In the genomic region with DNA sequence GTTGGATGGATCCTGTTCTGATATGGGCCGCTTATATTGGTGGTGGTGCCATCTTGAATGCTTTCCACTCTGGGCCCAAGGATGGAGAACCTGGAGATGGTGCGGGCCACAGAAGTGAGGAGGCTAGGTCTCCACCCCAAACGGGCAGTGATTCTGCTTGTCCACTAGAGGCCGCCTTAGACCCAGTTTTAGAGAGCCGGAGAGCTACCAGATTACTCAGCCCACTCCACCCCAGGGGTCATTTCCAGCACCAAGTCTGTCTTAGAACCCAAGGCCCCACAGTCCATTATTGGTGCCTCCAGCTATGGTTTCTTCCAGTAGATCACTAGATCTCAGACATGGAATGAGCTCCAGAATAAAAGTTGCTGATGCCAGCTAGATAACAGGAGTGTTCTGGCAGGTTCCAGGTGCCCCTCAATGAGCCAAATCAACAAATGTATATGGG, we compare ENCODE assay signal across 1 cellular context.
TF ChIP-seq lines count a peak whose summit lies in the region.

No MANE protein-coding gene starts in this region.

TF ChIP-seq in GM23338, 12 proteins besides CTCF, POLR2A, EP300 and RAD21 (continued from another document):
- TF ChIP-seq, protein P1, sequence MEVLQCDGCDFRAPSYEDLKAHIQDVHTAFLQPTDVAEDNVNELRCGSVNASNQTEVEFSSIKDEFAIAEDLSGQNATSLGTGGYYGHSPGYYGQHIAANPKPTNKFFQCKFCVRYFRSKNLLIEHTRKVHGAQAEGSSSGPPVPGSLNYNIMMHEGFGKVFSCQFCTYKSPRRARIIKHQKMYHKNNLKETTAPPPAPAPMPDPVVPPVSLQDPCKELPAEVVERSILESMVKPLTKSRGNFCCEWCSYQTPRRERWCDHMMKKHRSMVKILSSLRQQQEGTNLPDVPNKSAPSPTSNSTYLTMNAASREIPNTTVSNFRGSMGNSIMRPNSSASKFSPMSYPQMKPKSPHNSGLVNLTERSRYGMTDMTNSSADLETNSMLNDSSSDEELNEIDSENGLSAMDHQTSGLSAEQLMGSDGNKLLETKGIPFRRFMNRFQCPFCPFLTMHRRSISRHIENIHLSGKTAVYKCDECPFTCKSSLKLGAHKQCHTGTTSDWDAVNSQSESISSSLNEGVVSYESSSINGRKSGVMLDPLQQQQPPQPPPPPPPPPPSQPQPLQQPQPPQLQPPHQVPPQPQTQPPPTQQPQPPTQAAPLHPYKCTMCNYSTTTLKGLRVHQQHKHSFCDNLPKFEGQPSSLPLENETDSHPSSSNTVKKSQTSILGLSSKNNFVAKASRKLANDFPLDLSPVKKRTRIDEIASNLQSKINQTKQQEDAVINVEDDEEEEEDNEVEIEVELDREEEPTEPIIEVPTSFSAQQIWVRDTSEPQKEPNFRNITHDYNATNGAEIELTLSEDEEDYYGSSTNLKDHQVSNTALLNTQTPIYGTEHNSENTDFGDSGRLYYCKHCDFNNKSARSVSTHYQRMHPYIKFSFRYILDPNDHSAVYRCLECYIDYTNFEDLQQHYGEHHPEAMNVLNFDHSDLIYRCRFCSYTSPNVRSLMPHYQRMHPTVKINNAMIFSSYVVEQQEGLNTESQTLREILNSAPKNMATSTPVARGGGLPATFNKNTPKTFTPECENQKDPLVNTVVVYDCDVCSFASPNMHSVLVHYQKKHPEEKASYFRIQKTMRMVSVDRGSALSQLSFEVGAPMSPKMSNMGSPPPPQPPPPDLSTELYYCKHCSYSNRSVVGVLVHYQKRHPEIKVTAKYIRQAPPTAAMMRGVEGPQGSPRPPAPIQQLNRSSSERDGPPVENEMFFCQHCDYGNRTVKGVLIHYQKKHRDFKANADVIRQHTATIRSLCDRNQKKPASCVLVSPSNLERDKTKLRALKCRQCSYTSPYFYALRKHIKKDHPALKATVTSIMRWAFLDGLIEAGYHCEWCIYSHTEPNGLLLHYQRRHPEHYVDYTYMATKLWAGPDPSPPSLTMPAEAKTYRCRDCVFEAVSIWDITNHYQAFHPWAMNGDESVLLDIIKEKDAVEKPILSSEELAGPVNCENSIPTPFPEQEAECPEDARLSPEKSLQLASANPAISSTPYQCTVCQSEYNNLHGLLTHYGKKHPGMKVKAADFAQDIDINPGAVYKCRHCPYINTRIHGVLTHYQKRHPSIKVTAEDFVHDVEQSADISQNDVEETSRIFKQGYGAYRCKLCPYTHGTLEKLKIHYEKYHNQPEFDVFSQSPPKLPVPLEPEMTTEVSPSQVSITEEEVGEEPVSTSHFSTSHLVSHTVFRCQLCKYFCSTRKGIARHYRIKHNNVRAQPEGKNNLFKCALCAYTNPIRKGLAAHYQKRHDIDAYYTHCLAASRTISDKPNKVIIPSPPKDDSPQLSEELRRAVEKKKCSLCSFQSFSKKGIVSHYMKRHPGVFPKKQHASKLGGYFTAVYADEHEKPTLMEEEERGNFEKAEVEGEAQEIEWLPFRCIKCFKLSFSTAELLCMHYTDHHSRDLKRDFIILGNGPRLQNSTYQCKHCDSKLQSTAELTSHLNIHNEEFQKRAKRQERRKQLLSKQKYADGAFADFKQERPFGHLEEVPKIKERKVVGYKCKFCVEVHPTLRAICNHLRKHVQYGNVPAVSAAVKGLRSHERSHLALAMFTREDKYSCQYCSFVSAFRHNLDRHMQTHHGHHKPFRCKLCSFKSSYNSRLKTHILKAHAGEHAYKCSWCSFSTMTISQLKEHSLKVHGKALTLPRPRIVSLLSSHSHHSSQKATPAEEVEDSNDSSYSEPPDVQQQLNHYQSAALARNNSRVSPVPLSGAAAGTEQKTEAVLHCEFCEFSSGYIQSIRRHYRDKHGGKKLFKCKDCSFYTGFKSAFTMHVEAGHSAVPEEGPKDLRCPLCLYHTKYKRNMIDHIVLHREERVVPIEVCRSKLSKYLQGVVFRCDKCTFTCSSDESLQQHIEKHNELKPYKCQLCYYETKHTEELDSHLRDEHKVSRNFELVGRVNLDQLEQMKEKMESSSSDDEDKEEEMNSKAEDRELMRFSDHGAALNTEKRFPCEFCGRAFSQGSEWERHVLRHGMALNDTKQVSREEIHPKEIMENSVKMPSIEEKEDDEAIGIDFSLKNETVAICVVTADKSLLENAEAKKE (CRISPR knock-in tag; IDR thresholded peaks at IDR 0.05): peak; percentile 90
TF ChIP-seq in GM23338: peak in this region for 2.
